Comparison of ENCODE assay signal across 23 cellular contexts in genomic region chr5:17050236-17050635, GRCh38.
"Had no signal": no experiment of that assay in that cellular context is flagged by ENCODE, and none has a peak within 500 bp of the region (broad histone marks: within the 10 kb centered on the region; RNA-seq: fewer than 3 reads in every experiment).

No MANE protein-coding gene starts in this region.

- H3K27me3 ChIP-seq: colonic mucosa, esophagus muscularis mucosa, gastrocnemius medialis, heart right ventricle had no signal

- H3K9me3 Mint-ChIP-seq: dendritic cell treated with granulocyte-macrophage colony-stimulating factor and Interleukin-4, amounts not matched to agents 40 ng/mL and 50 ng/mL, for 4 days; effector memory CD8-positive, alpha-beta T cell; endodermal cell had no signal

- ATAC-seq: effector memory CD8-positive, alpha-beta T cell; gastrocnemius medialis; left colon; left lobe of liver; left ventricle myocardium superior; lower lobe of right lung; naive thymus-derived CD8-positive, alpha-beta T cell had no signal

- H3K4me1 Mint-ChIP-seq: memory B cell; naive B cell; naive thymus-derived CD8-positive, alpha-beta T cell had no signal

- H3K4me3 ChIP-seq: colonic mucosa, esophagus muscularis mucosa, gastrocnemius medialis, heart right ventricle, lower lobe of right lung had no signal

- H3K27ac ChIP-seq: colonic mucosa, esophagus muscularis mucosa, gastrocnemius medialis, lower lobe of right lung had no signal

- H3K27me3 Mint-ChIP-seq: effector memory CD8-positive, alpha-beta T cell; memory B cell; naive B cell had no signal

- H3K36me3 Mint-ChIP-seq: memory B cell; naive B cell; naive thymus-derived CD8-positive, alpha-beta T cell had no signal

- DNase-seq: colonic mucosa; cortex of kidney; effector CD8-positive, alpha-beta T cell; effector memory CD8-positive, alpha-beta T cell; endodermal cell; foreskin melanocyte; gastrocnemius medialis; glutamatergic neuron; head of caudate nucleus; heart right ventricle; hippocampal formation; left colon; left ventricle myocardium superior; lower lobe of right lung; mammary epithelial cell; mesendoderm; midbrain; naive B cell; naive thymus-derived CD8-positive, alpha-beta T cell had no signal

- H3K36me3 ChIP-seq: colonic mucosa, esophagus muscularis mucosa, gastrocnemius medialis, heart right ventricle, lower lobe of right lung had no signal

- H3K9me3 ChIP-seq: colonic mucosa, esophagus muscularis mucosa, gastrocnemius medialis, heart right ventricle, lower lobe of right lung had no signal

- H3K4me1 ChIP-seq: colonic mucosa, esophagus muscularis mucosa, gastrocnemius medialis, lower lobe of right lung had no signal

- H3K27ac Mint-ChIP-seq: dendritic cell treated with granulocyte-macrophage colony-stimulating factor and Interleukin-4, amounts not matched to agents 40 ng/mL and 50 ng/mL, for 4 days; effector memory CD8-positive, alpha-beta T cell; endodermal cell; memory B cell; naive B cell; naive thymus-derived CD8-positive, alpha-beta T cell had no signal

- H3K4me3 Mint-ChIP-seq: dendritic cell treated with granulocyte-macrophage colony-stimulating factor and Interleukin-4, amounts not matched to agents 40 ng/mL and 50 ng/mL, for 4 days; effector memory CD8-positive, alpha-beta T cell; endodermal cell; memory B cell; naive B cell; naive thymus-derived CD8-positive, alpha-beta T cell had no signal
